1 cellular context compared by ENCODE assay signal in the genomic region with DNA sequence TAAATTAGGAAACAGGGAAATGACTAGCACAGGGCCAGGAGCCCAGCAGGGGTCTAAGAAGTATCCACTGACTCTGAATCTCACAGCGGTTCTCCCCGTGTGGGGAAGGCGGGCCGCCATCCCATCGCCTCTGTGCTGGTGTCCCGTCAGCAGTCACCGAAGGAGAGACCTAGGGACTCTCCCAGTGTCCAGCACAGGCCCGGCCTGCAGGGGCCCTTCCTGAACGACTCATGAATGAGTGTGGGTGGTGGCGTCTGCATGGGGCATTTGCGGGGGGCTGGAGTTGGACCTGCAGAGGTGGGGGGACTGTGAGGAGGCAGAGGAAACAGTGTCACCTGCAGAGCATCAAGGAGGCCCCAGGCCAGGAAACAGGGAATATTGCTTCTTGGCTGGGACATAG.
TF ChIP-seq lines count a peak whose summit lies in the region.

No MANE protein-coding gene starts in this region.

TF ChIP-seq in GM23338, 12 proteins besides CTCF, POLR2A, EP300 and RAD21 (continued from another document):
- TF ChIP-seq NANOG (IDR thresholded peaks at IDR 0.05; ENCODE audit: borderline replicate concordance) (no peak), EZH2 (IDR thresholded peaks at IDR 0.05; ENCODE audit: low read depth, unreplicated experiment) (no peak), ZNF114 (CRISPR knock-in tag; IDR thresholded peaks at IDR 0.05) (no peak), ZNF331 (CRISPR knock-in tag; IDR thresholded peaks at IDR 0.05; ENCODE audit: low read depth) (no peak), EZH2phosphoT487 (IDR thresholded peaks at IDR 0.05; ENCODE audit: unreplicated experiment) (no peak)
- TF ChIP-seq, protein P1, sequence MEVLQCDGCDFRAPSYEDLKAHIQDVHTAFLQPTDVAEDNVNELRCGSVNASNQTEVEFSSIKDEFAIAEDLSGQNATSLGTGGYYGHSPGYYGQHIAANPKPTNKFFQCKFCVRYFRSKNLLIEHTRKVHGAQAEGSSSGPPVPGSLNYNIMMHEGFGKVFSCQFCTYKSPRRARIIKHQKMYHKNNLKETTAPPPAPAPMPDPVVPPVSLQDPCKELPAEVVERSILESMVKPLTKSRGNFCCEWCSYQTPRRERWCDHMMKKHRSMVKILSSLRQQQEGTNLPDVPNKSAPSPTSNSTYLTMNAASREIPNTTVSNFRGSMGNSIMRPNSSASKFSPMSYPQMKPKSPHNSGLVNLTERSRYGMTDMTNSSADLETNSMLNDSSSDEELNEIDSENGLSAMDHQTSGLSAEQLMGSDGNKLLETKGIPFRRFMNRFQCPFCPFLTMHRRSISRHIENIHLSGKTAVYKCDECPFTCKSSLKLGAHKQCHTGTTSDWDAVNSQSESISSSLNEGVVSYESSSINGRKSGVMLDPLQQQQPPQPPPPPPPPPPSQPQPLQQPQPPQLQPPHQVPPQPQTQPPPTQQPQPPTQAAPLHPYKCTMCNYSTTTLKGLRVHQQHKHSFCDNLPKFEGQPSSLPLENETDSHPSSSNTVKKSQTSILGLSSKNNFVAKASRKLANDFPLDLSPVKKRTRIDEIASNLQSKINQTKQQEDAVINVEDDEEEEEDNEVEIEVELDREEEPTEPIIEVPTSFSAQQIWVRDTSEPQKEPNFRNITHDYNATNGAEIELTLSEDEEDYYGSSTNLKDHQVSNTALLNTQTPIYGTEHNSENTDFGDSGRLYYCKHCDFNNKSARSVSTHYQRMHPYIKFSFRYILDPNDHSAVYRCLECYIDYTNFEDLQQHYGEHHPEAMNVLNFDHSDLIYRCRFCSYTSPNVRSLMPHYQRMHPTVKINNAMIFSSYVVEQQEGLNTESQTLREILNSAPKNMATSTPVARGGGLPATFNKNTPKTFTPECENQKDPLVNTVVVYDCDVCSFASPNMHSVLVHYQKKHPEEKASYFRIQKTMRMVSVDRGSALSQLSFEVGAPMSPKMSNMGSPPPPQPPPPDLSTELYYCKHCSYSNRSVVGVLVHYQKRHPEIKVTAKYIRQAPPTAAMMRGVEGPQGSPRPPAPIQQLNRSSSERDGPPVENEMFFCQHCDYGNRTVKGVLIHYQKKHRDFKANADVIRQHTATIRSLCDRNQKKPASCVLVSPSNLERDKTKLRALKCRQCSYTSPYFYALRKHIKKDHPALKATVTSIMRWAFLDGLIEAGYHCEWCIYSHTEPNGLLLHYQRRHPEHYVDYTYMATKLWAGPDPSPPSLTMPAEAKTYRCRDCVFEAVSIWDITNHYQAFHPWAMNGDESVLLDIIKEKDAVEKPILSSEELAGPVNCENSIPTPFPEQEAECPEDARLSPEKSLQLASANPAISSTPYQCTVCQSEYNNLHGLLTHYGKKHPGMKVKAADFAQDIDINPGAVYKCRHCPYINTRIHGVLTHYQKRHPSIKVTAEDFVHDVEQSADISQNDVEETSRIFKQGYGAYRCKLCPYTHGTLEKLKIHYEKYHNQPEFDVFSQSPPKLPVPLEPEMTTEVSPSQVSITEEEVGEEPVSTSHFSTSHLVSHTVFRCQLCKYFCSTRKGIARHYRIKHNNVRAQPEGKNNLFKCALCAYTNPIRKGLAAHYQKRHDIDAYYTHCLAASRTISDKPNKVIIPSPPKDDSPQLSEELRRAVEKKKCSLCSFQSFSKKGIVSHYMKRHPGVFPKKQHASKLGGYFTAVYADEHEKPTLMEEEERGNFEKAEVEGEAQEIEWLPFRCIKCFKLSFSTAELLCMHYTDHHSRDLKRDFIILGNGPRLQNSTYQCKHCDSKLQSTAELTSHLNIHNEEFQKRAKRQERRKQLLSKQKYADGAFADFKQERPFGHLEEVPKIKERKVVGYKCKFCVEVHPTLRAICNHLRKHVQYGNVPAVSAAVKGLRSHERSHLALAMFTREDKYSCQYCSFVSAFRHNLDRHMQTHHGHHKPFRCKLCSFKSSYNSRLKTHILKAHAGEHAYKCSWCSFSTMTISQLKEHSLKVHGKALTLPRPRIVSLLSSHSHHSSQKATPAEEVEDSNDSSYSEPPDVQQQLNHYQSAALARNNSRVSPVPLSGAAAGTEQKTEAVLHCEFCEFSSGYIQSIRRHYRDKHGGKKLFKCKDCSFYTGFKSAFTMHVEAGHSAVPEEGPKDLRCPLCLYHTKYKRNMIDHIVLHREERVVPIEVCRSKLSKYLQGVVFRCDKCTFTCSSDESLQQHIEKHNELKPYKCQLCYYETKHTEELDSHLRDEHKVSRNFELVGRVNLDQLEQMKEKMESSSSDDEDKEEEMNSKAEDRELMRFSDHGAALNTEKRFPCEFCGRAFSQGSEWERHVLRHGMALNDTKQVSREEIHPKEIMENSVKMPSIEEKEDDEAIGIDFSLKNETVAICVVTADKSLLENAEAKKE (CRISPR knock-in tag; IDR thresholded peaks at IDR 0.05), result no peak
- TF ChIP-seq, protein P2, sequence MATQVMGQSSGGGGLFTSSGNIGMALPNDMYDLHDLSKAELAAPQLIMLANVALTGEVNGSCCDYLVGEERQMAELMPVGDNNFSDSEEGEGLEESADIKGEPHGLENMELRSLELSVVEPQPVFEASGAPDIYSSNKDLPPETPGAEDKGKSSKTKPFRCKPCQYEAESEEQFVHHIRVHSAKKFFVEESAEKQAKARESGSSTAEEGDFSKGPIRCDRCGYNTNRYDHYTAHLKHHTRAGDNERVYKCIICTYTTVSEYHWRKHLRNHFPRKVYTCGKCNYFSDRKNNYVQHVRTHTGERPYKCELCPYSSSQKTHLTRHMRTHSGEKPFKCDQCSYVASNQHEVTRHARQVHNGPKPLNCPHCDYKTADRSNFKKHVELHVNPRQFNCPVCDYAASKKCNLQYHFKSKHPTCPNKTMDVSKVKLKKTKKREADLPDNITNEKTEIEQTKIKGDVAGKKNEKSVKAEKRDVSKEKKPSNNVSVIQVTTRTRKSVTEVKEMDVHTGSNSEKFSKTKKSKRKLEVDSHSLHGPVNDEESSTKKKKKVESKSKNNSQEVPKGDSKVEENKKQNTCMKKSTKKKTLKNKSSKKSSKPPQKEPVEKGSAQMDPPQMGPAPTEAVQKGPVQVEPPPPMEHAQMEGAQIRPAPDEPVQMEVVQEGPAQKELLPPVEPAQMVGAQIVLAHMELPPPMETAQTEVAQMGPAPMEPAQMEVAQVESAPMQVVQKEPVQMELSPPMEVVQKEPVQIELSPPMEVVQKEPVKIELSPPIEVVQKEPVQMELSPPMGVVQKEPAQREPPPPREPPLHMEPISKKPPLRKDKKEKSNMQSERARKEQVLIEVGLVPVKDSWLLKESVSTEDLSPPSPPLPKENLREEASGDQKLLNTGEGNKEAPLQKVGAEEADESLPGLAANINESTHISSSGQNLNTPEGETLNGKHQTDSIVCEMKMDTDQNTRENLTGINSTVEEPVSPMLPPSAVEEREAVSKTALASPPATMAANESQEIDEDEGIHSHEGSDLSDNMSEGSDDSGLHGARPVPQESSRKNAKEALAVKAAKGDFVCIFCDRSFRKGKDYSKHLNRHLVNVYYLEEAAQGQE (IDR thresholded peaks at IDR 0.05; ENCODE audit: unreplicated experiment), result no peak
